ENCODE assay signal across 23 cellular contexts in genomic region chr17:7246779-7247178, GRCh38. TPM values are rescaled to one million over a fixed set of nuclear protein-coding genes. Genes with fewer than 3 reads are reported as not detected.
DNase-seq lines count a peak whose midpoint lies in the region; TF ChIP-seq lines count a peak whose summit lies in the region.
"Had no signal": no experiment of that assay in that cellular context is flagged by ENCODE, and none has a peak within 500 bp of the region (broad histone marks: within the 10 kb centered on the region; RNA-seq: fewer than 3 reads in every experiment).

No MANE protein-coding gene starts in this region.

- peak overlapping the region; percentile 11 for H3K27ac Mint-ChIP-seq in T-helper 2 cell treated with Interferon-gamma antibody and Interleukin-4, amounts not matched to agents 5 μg/mL and 100 μg/mL, for 36 hours
- peak overlapping the region in 2 of 3 experiments; percentile 29 to 32; a peak in 2 of 7 replicates for H3K27ac Mint-ChIP-seq in H9
- peak overlapping the region in 4 of 5 experiments; percentile 44 to 68 (median 62) for H3K27ac Mint-ChIP-seq in brain
- H3K27ac Mint-ChIP-seq in progenitor cell of endocrine pancreas, result peak overlapping the region; percentile 85
- H3K27ac Mint-ChIP-seq: stimulated activated memory B cell treated with anti-CD40 and anti-IgM and Interleukin-4, amounts not matched to agents 10 μg/mL and 1 μg/mL and 100 μg/mL, for 72 hours had no signal

- no peak for DNase-seq in T-helper 2 cell treated with Interferon-gamma antibody and Interleukin-4, amounts not matched to agents 5 μg/mL and 100 μg/mL, for 36 hours (ENCODE audit: low spot score)
- DNase-seq in T-helper 2 cell (no peak), H9 (no peak), progenitor cell of endocrine pancreas (ENCODE audit: low spot score, unreplicated experiment) (no peak), Karpas-422 (no peak), amygdala (lab: John Stamatoyannopoulos, UW) (no peak), brain microvascular endothelial cell (no peak)
- DNase-seq: 8988T; activated CD4-positive, alpha-beta T cell treated with anti-CD3 and anti-CD28 coated beads for 1 hour; activated effector memory CD4-positive, alpha-beta T cell treated with anti-CD3 and anti-CD28 coated beads, Interleukin-2, amount 50 U/mL, for 16 hours; anterior cingulate cortex; DMS79; erythroblast; foreskin keratinocyte; hypothalamus; NCI-H1694 treated with DMSO at 0.1 percent for 48 hours; NCI-H2171 treated with DMSO at 0.1 percent for 48 hours; NCI-H526 treated with DMSO at 0.1 percent for 48 hours; stimulated activated CD4-positive, alpha-beta T cell treated with anti-CD3 and anti-CD28 coated beads, Interleukin-2, amount 100 ng/mL, for 24 hours had no signal

- H2AK5ac ChIP-seq in H9 (ENCODE audit: insufficient read length, low read length), result no peak overlapping the region

- TF ChIP-seq CTCF in H9 (conservative IDR thresholded peaks at IDR 0.05) (no peak), brain (conservative IDR thresholded peaks at IDR 0.05) (no peak), progenitor cell of endocrine pancreas (IDR thresholded peaks at IDR 0.05; ENCODE audit: unreplicated experiment) (no peak), brain microvascular endothelial cell (IDR thresholded peaks at IDR 0.05; ENCODE audit: low read depth, low read length, missing control alignments) (no peak)

- in situ Hi-C loops in brain microvascular endothelial cell (cut with HindIII; ENCODE audit: low pct_ligation_motif_present, low sequenced_read_pairs), result no loop called here

- H4K91ac ChIP-seq in H9 (ENCODE audit: insufficient read length, low read depth, low read length), result no peak overlapping the region

- peaks cover 8% of the 10 kb centered on the region for H3K23me2 ChIP-seq in H9 (ENCODE audit: insufficient read length, low read depth, low read length, poor library complexity, severe bottlenecking)

- H3K36me3 ChIP-seq in Karpas-422 (ENCODE audit: insufficient read depth, low read length) (peaks cover 13% of the 10 kb centered on the region; the same call in 1 of the 2 replicates), brain microvascular endothelial cell (replicated peaks) (peaks cover 32% of the 10 kb centered on the region)

- no peaks in the 10 kb centered on the region for H3K9me2 ChIP-seq in Karpas-422 (replicated peaks; ENCODE audit: insufficient read depth, low read length)

- H3K27ac ChIP-seq in H9 (ENCODE audit: insufficient read length, low read depth, low read length) (no peak overlapping the region), Karpas-422 (ENCODE audit: low read length) (no peak overlapping the region), brain microvascular endothelial cell (no peak overlapping the region)
- H3K27ac ChIP-seq: foreskin keratinocyte had no signal

- H2BK120ac ChIP-seq in H9 (ENCODE audit: low read depth, low read length, poor library complexity, severe bottlenecking), result no peak overlapping the region

- peaks cover 13% of the 10 kb centered on the region for H3K79me1 ChIP-seq in H9 (ENCODE audit: insufficient read depth, low read depth, low read length, poor library complexity, severe bottlenecking)

- H2BK15ac ChIP-seq in H9 (ENCODE audit: low read depth, low read length), result no peak overlapping the region

- H3K56ac ChIP-seq in H9 (ENCODE audit: insufficient read length, low read depth, low read length), result no peak overlapping the region

- peaks cover 29% of the 10 kb centered on the region for H3K4me1 Mint-ChIP-seq in T-helper 2 cell treated with Interferon-gamma antibody and Interleukin-4, amounts not matched to agents 5 μg/mL and 100 μg/mL, for 36 hours (ENCODE audit: low read depth)
- H3K4me1 Mint-ChIP-seq in H9 (peaks cover 29 to 35% of the 10 kb centered on the region in 2 experiments), brain (peaks cover 44% of the 10 kb centered on the region), progenitor cell of endocrine pancreas (ENCODE audit: low read depth) (peaks cover 18% of the 10 kb centered on the region)

- H4K20me1 ChIP-seq in H9 (ENCODE audit: control insufficient read depth, insufficient read depth, insufficient read length) (no peaks in the 10 kb centered on the region), Karpas-422 (ENCODE audit: insufficient read depth, low read depth, low read length) (peaks cover 17% of the 10 kb centered on the region; the same call in 1 of the 2 replicates)

- H3K4me3 ChIP-seq in Karpas-422 (ENCODE audit: low read length) (no peak overlapping the region), brain microvascular endothelial cell (ENCODE audit: low read depth, low read length) (no peak overlapping the region)

- no peak overlapping the region for H2BK20ac ChIP-seq in H9 (ENCODE audit: low read depth, low read length, poor library complexity, severe bottlenecking)

- no peak overlapping the region for H3T11ph ChIP-seq in H9 (ENCODE audit: low read length)

- H3K9me3 Mint-ChIP-seq in T-helper 2 cell treated with Interferon-gamma antibody and Interleukin-4, amounts not matched to agents 5 μg/mL and 100 μg/mL, for 36 hours, result no peaks in the 10 kb centered on the region
- no peaks in the 10 kb centered on the region; a peak in 1 of 5 replicates for H3K9me3 Mint-ChIP-seq in H9
- peaks cover 0 to 3% (median 0%) of the 10 kb centered on the region in 5 experiments for H3K9me3 Mint-ChIP-seq in brain
- H3K9me3 Mint-ChIP-seq in progenitor cell of endocrine pancreas (ENCODE audit: low read depth), result no peaks in the 10 kb centered on the region
- H3K9me3 Mint-ChIP-seq: central memory CD8-positive, alpha-beta T cell; stimulated activated memory B cell treated with anti-CD40 and anti-IgM and Interleukin-4, amounts not matched to agents 10 μg/mL and 1 μg/mL and 100 μg/mL, for 72 hours had no signal

- peaks cover 23% of the 10 kb centered on the region; the same call in 1 of the 2 replicates for H3K79me2 ChIP-seq in H9 (ENCODE audit: insufficient read depth, low read length)
- H3K79me2 ChIP-seq in Karpas-422 (ENCODE audit: low read length), result peaks cover 56% of the 10 kb centered on the region

- no peak overlapping the region for H2BK5ac ChIP-seq in H9 (ENCODE audit: insufficient read length, low read length)

- no peak overlapping the region for H3K4me3 Mint-ChIP-seq in T-helper 2 cell treated with Interferon-gamma antibody and Interleukin-4, amounts not matched to agents 5 μg/mL and 100 μg/mL, for 36 hours
- H3K4me3 Mint-ChIP-seq in H9 (peak overlapping the region in 1 of 2 experiments; percentile 47; a peak in 1 of 5 replicates), brain (peak overlapping the region in 2 of 5 experiments; percentile 9 to 67), progenitor cell of endocrine pancreas (ENCODE audit: low read depth) (no peak overlapping the region)
- H3K4me3 Mint-ChIP-seq: central memory CD8-positive, alpha-beta T cell; stimulated activated memory B cell treated with anti-CD40 and anti-IgM and Interleukin-4, amounts not matched to agents 10 μg/mL and 1 μg/mL and 100 μg/mL, for 72 hours had no signal

- H2BK12ac ChIP-seq in H9 (ENCODE audit: insufficient read length, low read depth, low read length), result no peak overlapping the region

- no peak overlapping the region for H3K14ac ChIP-seq in H9 (ENCODE audit: insufficient read depth, low read length)

- H3K4me1 ChIP-seq in H9 (ENCODE audit: insufficient read depth, low read length), result no peaks in the 10 kb centered on the region; the same call in 1 of the 2 replicates
- peaks cover 30% of the 10 kb centered on the region for H3K4me1 ChIP-seq in Karpas-422 (ENCODE audit: low read length)
- H3K4me1 ChIP-seq: foreskin keratinocyte had no signal

- no peaks in the 10 kb centered on the region for H3K27me3 Mint-ChIP-seq in T-helper 2 cell treated with Interferon-gamma antibody and Interleukin-4, amounts not matched to agents 5 μg/mL and 100 μg/mL, for 36 hours (ENCODE audit: low read depth)
- H3K27me3 Mint-ChIP-seq in H9 (ENCODE audit: low read depth) (no peaks in the 10 kb centered on the region; the same call in 1 of the 2 replicates), brain (peaks cover 10% of the 10 kb centered on the region), progenitor cell of endocrine pancreas (no peaks in the 10 kb centered on the region)
- H3K27me3 Mint-ChIP-seq: central memory CD8-positive, alpha-beta T cell; stimulated activated memory B cell treated with anti-CD40 and anti-IgM and Interleukin-4, amounts not matched to agents 10 μg/mL and 1 μg/mL and 100 μg/mL, for 72 hours had no signal

- peaks cover 42% of the 10 kb centered on the region for H3K36me3 Mint-ChIP-seq in T-helper 2 cell treated with Interferon-gamma antibody and Interleukin-4, amounts not matched to agents 5 μg/mL and 100 μg/mL, for 36 hours (ENCODE audit: low read depth)
- H3K36me3 Mint-ChIP-seq in H9 (ENCODE audit: insufficient read depth in 1 of 3, low read depth in 3 of 3) (peaks cover 23 to 35% (median 34%) of the 10 kb centered on the region in 3 experiments), brain (peaks cover 34% of the 10 kb centered on the region), progenitor cell of endocrine pancreas (ENCODE audit: insufficient read depth) (peaks cover 14% of the 10 kb centered on the region)

- H3K9ac ChIP-seq in H9 (ENCODE audit: extremely low read depth, insufficient read length, low read length), result no peak overlapping the region
- H3K9ac ChIP-seq in Karpas-422 (ENCODE audit: low read length), result no peak overlapping the region

- no peak overlapping the region for H4K5ac ChIP-seq in H9 (ENCODE audit: insufficient read length, low read depth, low read length)

- no CpG with 5 or more reads among the region's 5 CpGs for WGBS in H9 (ENCODE audit: extremely low coverage, insufficient read length, low lambda C conversion rate)

- H3K18ac ChIP-seq in H9 (ENCODE audit: insufficient read length, low read depth, low read length), result no peak overlapping the region

- H3K27me3 ChIP-seq in H9 (ENCODE audit: insufficient read depth, low read length) (no peaks in the 10 kb centered on the region), Karpas-422 (ENCODE audit: low read length) (no peaks in the 10 kb centered on the region), brain microvascular endothelial cell (replicated peaks) (no peaks in the 10 kb centered on the region)
- H3K27me3 ChIP-seq: foreskin keratinocyte, neutrophil had no signal

- H2AFZ ChIP-seq in H9 (ENCODE audit: low read length) (no peak overlapping the region), Karpas-422 (ENCODE audit: low read length) (no peak overlapping the region)

- H3K9me3 ChIP-seq in H9 (ENCODE audit: control insufficient read depth, low read depth, low read length) (no peaks in the 10 kb centered on the region), Karpas-422 (ENCODE audit: low read length) (no peaks in the 10 kb centered on the region)
- H3K9me3 ChIP-seq: neutrophil had no signal

- no peak overlapping the region for H3K23ac ChIP-seq in H9 (ENCODE audit: insufficient read length, low read depth, low read length)

- no peak overlapping the region for H3K4ac ChIP-seq in H9 (ENCODE audit: low read depth, low read length)

- H3K4me2 ChIP-seq in H9 (ENCODE audit: insufficient read depth, insufficient read length, low read length), result no peak overlapping the region
- H3K4me2 ChIP-seq in Karpas-422 (ENCODE audit: low read depth, low read length, poor library complexity, severe bottlenecking), result no peak overlapping the region

- H4K8ac ChIP-seq in H9 (replicated peaks; ENCODE audit: insufficient read length, low read depth, low read length), result no peak overlapping the region

RNA-seq across cellular contexts. Expression of gene GABARAP, which starts 4.5 kb away (rescaled TPM):
- total RNA-seq in H9 (2021) (261 and 266 TPM in 2 replicates), progenitor cell of endocrine pancreas (447 and 466 TPM in 2 replicates)
- polyA plus RNA-seq in brain (ENCODE audit: insufficient read depth, low read depth, low replicate concordance), result 1,714 TPM
- total RNA-seq in Karpas-422 (2014; rRNA removed; shearing (Covaris generic); ENCODE audit: low replicate concordance), result 218 and 301 TPM in 2 replicates

RNA-seq across cellular contexts. Expression of gene CTDNEP1, which starts 4.8 kb away (rescaled TPM):
- total RNA-seq in H9 (2021) (134 and 141 TPM in 2 replicates), progenitor cell of endocrine pancreas (134 and 137 TPM in 2 replicates)
- polyA plus RNA-seq in brain (ENCODE audit: insufficient read depth, low read depth, low replicate concordance), result 310 TPM
- 52.6 and 87.8 TPM in 2 replicates for total RNA-seq in Karpas-422 (2014; rRNA removed; shearing (Covaris generic); ENCODE audit: low replicate concordance)

RNA-seq across cellular contexts. Expression of gene ELP5, which starts 5.2 kb away (rescaled TPM):
- total RNA-seq in H9 (2021) (46.5 and 49.6 TPM in 2 replicates), progenitor cell of endocrine pancreas (42.3 and 45.0 TPM in 2 replicates)
- polyA plus RNA-seq in brain (ENCODE audit: insufficient read depth, low read depth, low replicate concordance), result 58.2 TPM
- 38.8 and 53.4 TPM in 2 replicates for total RNA-seq in Karpas-422 (2014; rRNA removed; shearing (Covaris generic); ENCODE audit: low replicate concordance)

RNA-seq across cellular contexts. Expression of gene PHF23, which starts 7.5 kb away (rescaled TPM):
- 105 and 110 TPM in 2 replicates for total RNA-seq in H9 (2021)
- polyA plus RNA-seq in brain (ENCODE audit: insufficient read depth, low read depth, low replicate concordance), result 40.9 TPM
- 66.9 and 73.7 TPM in 2 replicates for total RNA-seq in progenitor cell of endocrine pancreas
- total RNA-seq in Karpas-422 (2014; rRNA removed; shearing (Covaris generic); ENCODE audit: low replicate concordance), result 36.7 and 69.3 TPM in 2 replicates

RNA-seq across cellular contexts. Expression of gene DVL2, which starts 12.5 kb away (rescaled TPM):
- total RNA-seq in H9 (2021) (82.9 and 84.1 TPM in 2 replicates), progenitor cell of endocrine pancreas (104 TPM in 2 replicates)
- 49.5 TPM for polyA plus RNA-seq in brain (ENCODE audit: insufficient read depth, low read depth, low replicate concordance)
- 75.2 and 117 TPM in 2 replicates for total RNA-seq in Karpas-422 (2014; rRNA removed; shearing (Covaris generic); ENCODE audit: low replicate concordance)

Comparison
In these comparisons a context has a peak if more than half of its experiments do, and no peak if none do; other contexts are left out.
1. H3K27ac Mint-ChIP-seq: peak in every context shown above with its lines; median percentile 85 in progenitor cell of endocrine pancreas; 62 in brain; 30 in H9; 11 in T-helper 2 cell treated with Interferon-gamma antibody and Interleukin-4, amounts not matched to agents 5 μg/mL and 100 μg/mL, for 36 hours.